Comparison of ENCODE assay signal across 11 cellular contexts in genomic region chr2:234996467-234997270, GRCh38. TPM values are rescaled to one million over a fixed set of nuclear protein-coding genes. Genes with fewer than 3 reads are reported as not detected.
DNase-seq lines count a peak whose midpoint lies in the region; ATAC-seq, FAIRE-seq and TF ChIP-seq lines count a peak whose summit lies in the region.
"Had no signal": no experiment of that assay in that cellular context is flagged by ENCODE, and none has a peak within 500 bp of the region (broad histone marks: within the 10 kb centered on the region; RNA-seq: fewer than 3 reads in every experiment).

No MANE protein-coding gene starts in this region.

- FAIRE-seq in RCC 7860 (lab: Jason Lieb, UNC) (peak; percentile 95), H1 (lab: Jason Lieb, UNC) (peak; percentile 63)

- no peak overlapping the region for H3K9ac ChIP-seq in H1 (replicated peaks in 1 of 4; ENCODE audit: extremely low read depth in 1 of 4, low read depth in 3 of 4, low read length in 3 of 4)

- H3K4me3 ChIP-seq in BJ (ENCODE audit: low read depth, low read length): no peak overlapping the region
- peak overlapping the region in 1 of 4 experiments; percentile 26; a peak in 1 of 8 replicates for H3K4me3 ChIP-seq in H1 (ENCODE audit: extremely low read depth in 1 of 4, insufficient read depth in 2 of 4, low read depth in 3 of 4, low read length in 4 of 4)
- no peak overlapping the region for H3K4me3 ChIP-seq in BE2C (ENCODE audit: low read depth, low read length)

- CTCF ChIA-PET in BJ (lab: Yijun Ruan, JAX) (interaction anchor here (1.4 kb wide), 1 partner anchor 12 kb away, joined by 4 read pairs; no protein-coding TSS in a partner anchor), H1 (lab: Charles Lee; ENCODE audit: partially characterized antibody) (interaction anchor here (0.6 to 2.1 kb wide), 6 partner anchors 9 to 111 kb away, joined by 3 to 6 read pairs (median 3); no protein-coding TSS in a partner anchor)

- peaks cover 50% of the 10 kb centered on the region for H3K36me3 Mint-ChIP-seq in nephron progenitor cell (ENCODE audit: low read depth)
- H3K36me3 Mint-ChIP-seq: CD8-positive, alpha-beta memory T cell had no signal

- no peak overlapping the region for H3K23ac ChIP-seq in H1 (ENCODE audit: insufficient read length)

- peak overlapping the region; percentile 36 for H2BK5ac ChIP-seq in H1 (ENCODE audit: low read depth, low read length)

- no peak overlapping the region for H4K91ac ChIP-seq in H1 (replicated peaks; ENCODE audit: insufficient read length, low read length)

- H3K36me3 ChIP-seq in BJ (ENCODE audit: control insufficient read depth, insufficient read depth, low read length) (peaks cover 35% of the 10 kb centered on the region), H1 (ENCODE audit: control insufficient read depth in 2 of 4, insufficient read depth in 4 of 4, low read length in 3 of 4) (peaks cover 0 to 26% (median 0%) of the 10 kb centered on the region in 4 experiments; a peak in 2 of 8 replicates), BE2C (no peaks in the 10 kb centered on the region; the same call in 1 of the 2 replicates)

- POLR2A ChIA-PET in BJ (lab: Charles Lee): no interaction called here
- POLR2A ChIA-PET in H1 (lab: Charles Lee; ENCODE audit: partially characterized antibody): interaction anchor here (0.8 to 3.7 kb wide), 4 partner anchors 12 to 18 kb away, joined by 3 to 17 read pairs (median 4); no protein-coding TSS in a partner anchor

- H3K4ac ChIP-seq in H1 (replicated peaks; ENCODE audit: insufficient read length, low read depth, low read length): no peak overlapping the region

- H3K79me2 ChIP-seq in H1 (ENCODE audit: control insufficient read depth in 1 of 2, insufficient read depth in 2 of 2, low read length in 2 of 2): peaks cover 17 to 84% of the 10 kb centered on the region in 2 experiments

- H3K23me2 ChIP-seq in H1 (ENCODE audit: low read depth, low read length): no peaks in the 10 kb centered on the region

- peak overlapping the region; percentile 88 for H3K27ac Mint-ChIP-seq in nephron progenitor cell
- H3K27ac Mint-ChIP-seq: CD8-positive, alpha-beta memory T cell had no signal

- WGBS in H1 (ENCODE audit: extremely low coverage in 1 of 2, insufficient coverage in 1 of 2, insufficient read length in 1 of 2, insufficient replicate concordance in 2 of 2, low coverage in 1 of 2, low lambda C conversion rate in 2 of 2, missing lambda C conversion rate in 1 of 2), 2 experiments: 67% methylated on average over 24 of the region's 25 CpGs; no CpG with 5 or more reads in 1 of the 2 experiments

- no peak overlapping the region for H3K14ac ChIP-seq in H1 (ENCODE audit: insufficient read length)

- no peak overlapping the region; the same call in none of the 2 replicates for H3K18ac ChIP-seq in H1 (ENCODE audit: extremely low read depth, low read length)

- H3K4me1 ChIP-seq in H1 (replicated peaks in 1 of 4; ENCODE audit: control insufficient read depth in 3 of 4, insufficient read depth in 4 of 4, low read length in 3 of 4) (peaks cover 3 to 53% (median 31%) of the 10 kb centered on the region in 4 experiments), BE2C (peaks cover 25% of the 10 kb centered on the region)

- H4K20me1 ChIP-seq in H1 (replicated peaks in 1 of 2; ENCODE audit: control insufficient read depth in 1 of 2, insufficient read depth in 2 of 2, low read length in 2 of 2): peaks cover 2 to 5% of the 10 kb centered on the region in 2 experiments

- H3K56ac ChIP-seq in H1 (replicated peaks; ENCODE audit: insufficient read length, low read depth, low read length): no peak overlapping the region

- peaks cover 73% of the 10 kb centered on the region for H3K4me1 Mint-ChIP-seq in nephron progenitor cell
- H3K4me1 Mint-ChIP-seq: CD8-positive, alpha-beta memory T cell had no signal

- DNase-seq in BJ (ENCODE audit: low read depth): no peak
- peak; percentile 96 for DNase-seq in RCC 7860 (ENCODE audit: low spot score)
- peak; percentile 68 to 87 for DNase-seq in H1 (ENCODE audit: low read depth in 1 of 2, low spot score in 2 of 2)
- DNase-seq in nephron progenitor cell: peak; percentile 57
- no peak for DNase-seq in activated naive CD4-positive, alpha-beta T cell treated with anti-CD3 and anti-CD28 coated beads, Interleukin-2, amount 50 U/mL, for 16 hours
- no peak for DNase-seq in BE2C
- DNase-seq in T-helper 1 cell: no peak
- DNase-seq: CD8-positive, alpha-beta memory T cell; NCI-H1417 treated with DMSO at 0.1 percent for 48 hours had no signal

- ATAC-seq in HG02642 (IDR thresholded peaks at IDR 0.05; ENCODE audit: poor library complexity, unreplicated experiment): no peak
- ATAC-seq: esophagus mucosa had no signal

- peaks cover 32% of the 10 kb centered on the region for H3K79me1 ChIP-seq in H1 (ENCODE audit: low read depth, low read length)

- TF ChIP-seq EP300 in H1 (IDR thresholded peaks at IDR 0.05; ENCODE audit: borderline replicate concordance in 1 of 2, low read depth in 2 of 2, low read length in 2 of 2): no peak

- H4K8ac ChIP-seq in H1 (ENCODE audit: extremely low read depth, insufficient read depth, low read length): no peak overlapping the region

- TF ChIP-seq CTCF in BJ (IDR thresholded peaks at IDR 0.05; ENCODE audit: insufficient read depth, low read depth, low read length) (peak; percentile 38), H1 (IDR thresholded peaks at IDR 0.05; ENCODE audit: control extremely low read depth in 1 of 3, insufficient read depth in 1 of 3, low read depth in 1 of 3, low read length in 3 of 3) (peak in 2 of 3 experiments; percentile 22 to 60; a peak in 3 of 4 replicates), nephron progenitor cell (IDR thresholded peaks at IDR 0.05) (no peak), BE2C (IDR thresholded peaks at IDR 0.05; ENCODE audit: low read depth, low read length) (no peak)

- no peak overlapping the region; the same call in 1 of the 2 replicates for H2BK20ac ChIP-seq in H1 (ENCODE audit: low read length)

- peak overlapping the region; percentile 72 for H2BK12ac ChIP-seq in H1 (ENCODE audit: low read depth, low read length)

- H3K27me3 Mint-ChIP-seq in nephron progenitor cell (ENCODE audit: low read depth, poor library complexity): no peaks in the 10 kb centered on the region

- peak; percentile 52 to 57 for TF ChIP-seq RAD21 in H1 (IDR thresholded peaks at IDR 0.05 in 1 of 2, conservative IDR thresholded peaks at IDR 0.05 in 1 of 2; ENCODE audit: low read depth in 2 of 2, low read length in 2 of 2)

- no peak overlapping the region for H2BK120ac ChIP-seq in H1 (replicated peaks; ENCODE audit: low read depth, low read length)

- H2AFZ ChIP-seq in H1 (ENCODE audit: low read length): no peak overlapping the region

- no peak for TF ChIP-seq POLR2A in H1 (IDR thresholded peaks at IDR 0.05; ENCODE audit: control extremely low read depth in 1 of 2, low read depth in 2 of 2, low read length in 2 of 2)

- H3K27ac ChIP-seq in H1 (ENCODE audit: low read depth, low read length): peak overlapping the region; percentile 59; the same call in 1 of the 2 replicates

- H3K4me3 Mint-ChIP-seq in nephron progenitor cell: peak overlapping the region; percentile 2
- H3K4me3 Mint-ChIP-seq: CD8-positive, alpha-beta memory T cell had no signal

- peak overlapping the region; percentile 78 for H2AK5ac ChIP-seq in H1 (ENCODE audit: low read depth, low read length)

- peak overlapping the region; percentile 32 to 53; a peak in 3 of 4 replicates for H3K4me2 ChIP-seq in H1 (ENCODE audit: insufficient read depth in 1 of 2, low read depth in 2 of 2, low read length in 2 of 2)

- H3K9me3 ChIP-seq in H1 (ENCODE audit: insufficient read depth in 2 of 2, low read depth in 1 of 2, low read length in 1 of 2): no peaks in the 10 kb centered on the region
- no peaks in the 10 kb centered on the region for H3K9me3 ChIP-seq in BE2C

- H3K27me3 ChIP-seq in BJ (ENCODE audit: control insufficient read depth, insufficient read depth, low read length): no peaks in the 10 kb centered on the region
- no peaks in the 10 kb centered on the region for H3K27me3 ChIP-seq in H1 (replicated peaks in 1 of 4; ENCODE audit: control insufficient read depth in 3 of 4, extremely low read depth in 1 of 4, insufficient read depth in 3 of 4, low read length in 3 of 4)
- H3K27me3 ChIP-seq in BE2C: no peaks in the 10 kb centered on the region

- no peak overlapping the region for H4K5ac ChIP-seq in H1 (ENCODE audit: insufficient read length, low read depth, low read length)

- peaks cover 3% of the 10 kb centered on the region for H3K9me3 Mint-ChIP-seq in nephron progenitor cell

- H2BK15ac ChIP-seq in H1 (ENCODE audit: low read length): no peak overlapping the region

TF ChIP-seq in H1, 55 proteins besides CTCF, POLR2A, EP300 and RAD21 (continues in another document):
- TF ChIP-seq ASH2L (IDR thresholded peaks at IDR 0.05; ENCODE audit: low read length) (no peak), TBP (IDR thresholded peaks at IDR 0.05; ENCODE audit: low read depth, low read length) (peak; percentile 56; the same call in 1 of the 2 replicates), KDM1A (IDR thresholded peaks at IDR 0.05; ENCODE audit: borderline replicate concordance, low read length) (no peak), BCL11A (IDR thresholded peaks at IDR 0.05; ENCODE audit: low read depth in 2 of 2, low read length in 2 of 2) (no peak), ATF3 (IDR thresholded peaks at IDR 0.05; ENCODE audit: insufficient read depth, low read depth, low read length) (no peak), POLR2AphosphoS5 (IDR thresholded peaks at IDR 0.05; ENCODE audit: low read depth, low read length) (no peak), CHD1 (IDR thresholded peaks at IDR 0.05; ENCODE audit: low read depth, low read length) (no peak), HDAC6 (IDR thresholded peaks at IDR 0.05; ENCODE audit: low read depth, low read length) (no peak), MAFK (IDR thresholded peaks at IDR 0.05; ENCODE audit: low read depth, low read length) (no peak; the same call in 1 of the 2 replicates), RBBP5 (IDR thresholded peaks at IDR 0.05; ENCODE audit: borderline replicate concordance, low read depth, low read length) (no peak)

RNA-seq across cellular contexts. Expression of gene SH3BP4, which starts 44.9 kb away (rescaled TPM):
- polyA plus RNA-seq in BJ (2011; rRNA removed) (85.9 and 106 TPM in 2 replicates), H1 (2011; rRNA removed) (28.3 and 31.5 TPM in 2 replicates)
- polyA minus RNA-seq in BJ (2011; rRNA and poly(A)+ RNA removed): 83.9 and 100 TPM in 2 replicates
- 35.4 and 39.4 TPM in 2 replicates for total RNA-seq in H1 (2021; fragmentation: NEBNext Ultra II Directional; extraction: Animal tissue kit (Norgen Biotek cat#: 25700))
- polyA plus RNA-seq in H1 (2011; cell fraction: cytosol; rRNA removed): 30.9 TPM
- 43.6 TPM for polyA plus RNA-seq in H1 (2011; cell fraction: nucleus; rRNA removed)
- 25.9 to 31.0 TPM (median 28.9 TPM) in 4 replicates for polyA plus RNA-seq in H1 (2012, experiment 1 of 2)
- polyA plus RNA-seq in H1 (2012, experiment 2 of 2): 15.9 TPM
- 17.7 TPM for polyA plus RNA-seq in H1 (2013, experiment 1 of 2)
- 19.1 TPM for polyA plus RNA-seq in H1 (2013, experiment 2 of 2)
- polyA minus RNA-seq in H1 (2011; rRNA and poly(A)+ RNA removed): 86.7 and 93.2 TPM in 2 replicates
- 32.7 TPM for polyA minus RNA-seq in H1 (2011; cell fraction: cytosol; rRNA and poly(A)+ RNA removed)
- polyA minus RNA-seq in H1 (2011; cell fraction: nucleus; rRNA and poly(A)+ RNA removed): 35.7 TPM
- 9.0 TPM for polyA plus RNA-seq in BE2C (2012; ENCODE audit: insufficient read depth, insufficient read length, low read depth)
- polyA plus RNA-seq: CD8-positive, alpha-beta memory T cell had no signal

Comparison
In these comparisons a context has a peak if more than half of its experiments do, and no peak if none do; other contexts are left out.
1. DNase-seq: peak in RCC 7860 (single experiment), H1 (2 of 2) and nephron progenitor cell (single experiment); none in BJ (single experiment), activated naive CD4-positive, alpha-beta T cell treated with anti-CD3 and anti-CD28 coated beads, Interleukin-2, amount 50 U/mL, for 16 hours (single experiment), BE2C (single experiment) and T-helper 1 cell (0 of 5).
2. CTCF ChIP-seq: peak in BJ (single experiment) and H1 (2 of 3); none in nephron progenitor cell (single experiment) and BE2C (single experiment).